ENCODE assay signal across 12 cellular contexts in the genomic region with DNA sequence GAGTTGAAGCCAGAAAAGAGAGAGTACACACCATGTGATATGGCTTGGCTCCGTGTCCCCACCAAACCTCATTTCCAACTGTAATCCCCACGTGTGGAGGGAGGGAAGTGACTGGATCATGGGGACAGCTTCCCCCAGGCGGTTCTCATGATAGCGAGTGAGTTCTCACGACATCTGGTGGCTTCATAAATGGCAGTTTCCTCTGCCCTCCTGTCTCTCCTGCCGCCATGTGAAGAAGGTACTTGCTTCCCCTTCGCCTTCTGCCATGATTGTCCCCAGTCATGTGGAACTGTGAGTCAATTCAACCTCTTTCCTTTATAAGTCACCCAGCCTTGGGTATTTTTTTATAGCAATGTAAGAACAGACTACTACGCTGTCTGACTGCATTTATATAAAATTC. TPM values are rescaled to one million over a fixed set of nuclear protein-coding genes. Genes with fewer than 3 reads are reported as not detected.
A peak's percentile ranks its signal among the peaks of the same experiment; 100 is the strongest.
DNase-seq lines count a peak whose midpoint lies in the region; ATAC-seq, FAIRE-seq and TF ChIP-seq lines count a peak whose summit lies in the region.
"Had no signal": no experiment of that assay in that cellular context is flagged by ENCODE, and none has a peak within 500 bp of the region (broad histone marks: within the 10 kb centered on the region; RNA-seq: fewer than 3 reads in every experiment).

No MANE protein-coding gene starts in this region.

- no TSS peak for BruUV-seq in K562 (replicated peaks; lab: Mats Ljungman, UMichigan)

- no peak for TF ChIP-seq EP300 in K562 (IDR thresholded peaks at IDR 0.05; ENCODE audit: low read length)

- no peak for TF ChIP-seq RAD21 in K562 (CRISPR knock-in tag; conservative IDR thresholded peaks at IDR 0.05 in 1 of 2, IDR thresholded peaks at IDR 0.05 in 1 of 2)

- no peaks in the 10 kb centered on the region for H3K27me3 Mint-ChIP-seq in H9 (ENCODE audit: low read depth)

- CTCF ChIA-PET in K562 (lab: Yijun Ruan, JAX; ENCODE audit: low intra/inter-chr PET ratio): no interaction called here

- TF ChIP-seq POLR2A in K562 (conservative IDR thresholded peaks at IDR 0.05): no peak

- intact Hi-C loops in K562 (cut with micrococcal nuclease): loop anchor here (5.0 kb wide), 3 partner anchors 37 to 117 kb away; a partner anchor contains a TSS

- peak overlapping the region in 2 of 3 experiments; percentile 21 to 35; a peak in 2 of 7 replicates for H3K27ac Mint-ChIP-seq in H9

- no peak overlapping the region for H3K56ac ChIP-seq in H9 (ENCODE audit: insufficient read length, low read depth, low read length)

- 0 out of 2 replicates have a peak, but pooled peaks cover 3% of the 10 kb centered on the region for H3K4me1 ChIP-seq in H9 (ENCODE audit: insufficient read depth, low read length)
- H3K4me1 ChIP-seq in K562 (replicated peaks in 1 of 2; ENCODE audit: control insufficient read depth in 2 of 2, insufficient read depth in 2 of 2, low read length in 2 of 2): peaks cover 15 to 48% of the 10 kb centered on the region in 2 experiments
- H3K4me1 ChIP-seq in neutrophil (ENCODE audit: control insufficient read depth in 1 of 2, insufficient read depth in 1 of 2, low read depth in 1 of 2, low read length in 1 of 2): peaks cover 16 to 21% of the 10 kb centered on the region in 2 experiments

- H3K4me2 ChIP-seq in H9 (ENCODE audit: insufficient read depth, insufficient read length, low read length) (no peak overlapping the region), K562 (ENCODE audit: insufficient read depth, low read length) (peak overlapping the region; percentile 75; the same call in 1 of the 2 replicates)
- H3K4me2 ChIP-seq: SK-N-SH had no signal

- no peak overlapping the region for H3K23ac ChIP-seq in H9 (ENCODE audit: insufficient read length, low read depth, low read length)

- WGBS in H9 (ENCODE audit: extremely low coverage, insufficient read length, low lambda C conversion rate): no CpG with 5 or more reads among the region's 8 CpGs
- WGBS in K562 (ENCODE audit: insufficient coverage, low coverage, missing lambda C conversion rate): 71% methylated on average over 8 of the region's 8 CpGs

- peak; percentile 7; the same call in 2 of the 3 replicates for ATAC-seq in K562
- ATAC-seq in GM19455 (IDR thresholded peaks at IDR 0.05; ENCODE audit: unreplicated experiment): no peak
- no peak for ATAC-seq in GM18502 (IDR thresholded peaks at IDR 0.05; ENCODE audit: poor library complexity, unreplicated experiment)

- H3K27me3 ChIP-seq in H9 (ENCODE audit: insufficient read depth, low read length) (no peaks in the 10 kb centered on the region), K562 (ENCODE audit: control insufficient read depth in 2 of 2, insufficient read depth in 2 of 2, low read length in 2 of 2) (no peaks in the 10 kb centered on the region), neutrophil (no peaks in the 10 kb centered on the region)
- H3K27me3 ChIP-seq: dorsolateral prefrontal cortex had no signal

- no peak overlapping the region for H2AFZ ChIP-seq in H9 (ENCODE audit: low read length)
- peak overlapping the region; percentile 87; the same call in 1 of the 2 replicates for H2AFZ ChIP-seq in K562 (ENCODE audit: low read depth, low read length)

- peaks cover 2% of the 10 kb centered on the region for H3K79me1 ChIP-seq in H9 (ENCODE audit: insufficient read depth, low read depth, low read length, poor library complexity, severe bottlenecking)

- peaks cover 2% of the 10 kb centered on the region for H3K9me1 ChIP-seq in K562 (ENCODE audit: control insufficient read depth, insufficient read depth, low read length)

- no peak overlapping the region for H2AK5ac ChIP-seq in H9 (ENCODE audit: insufficient read length, low read length)

- H2BK120ac ChIP-seq in H9 (ENCODE audit: low read depth, low read length, poor library complexity, severe bottlenecking): no peak overlapping the region

- H3K9ac ChIP-seq in H9 (ENCODE audit: extremely low read depth, insufficient read length, low read length) (no peak overlapping the region), K562 (ENCODE audit: insufficient read depth in 1 of 2, low read depth in 2 of 2, low read length in 2 of 2) (peak overlapping the region; percentile 20 to 59; a peak in 2 of 4 replicates)
- H3K9ac ChIP-seq: SK-N-SH had no signal

- POLR2A ChIA-PET in K562 (lab: Yijun Ruan, JAX): interaction anchor here (1.0 to 1.2 kb wide), 2 partner anchors 41 to 96 kb away, joined by 3 to 6 read pairs; no protein-coding TSS in a partner anchor

- H3K4me3 ChIP-seq in K562: no peak overlapping the region
- H3K4me3 ChIP-seq in neutrophil (ENCODE audit: low read depth in 1 of 2, low read length in 1 of 2): no peak overlapping the region

- H2BK15ac ChIP-seq in H9 (ENCODE audit: low read depth, low read length): no peak overlapping the region

- no peak overlapping the region for H2BK20ac ChIP-seq in H9 (ENCODE audit: low read depth, low read length, poor library complexity, severe bottlenecking)

- no peak overlapping the region for H3K4ac ChIP-seq in H9 (ENCODE audit: low read depth, low read length)

- no peak overlapping the region for H2BK12ac ChIP-seq in H9 (ENCODE audit: insufficient read length, low read depth, low read length)

- H3K79me2 ChIP-seq in H9 (ENCODE audit: insufficient read depth, low read length): peaks cover 42% of the 10 kb centered on the region; the same call in 1 of the 2 replicates
- peaks cover 94% of the 10 kb centered on the region for H3K79me2 ChIP-seq in K562 (ENCODE audit: control insufficient read depth, insufficient read depth, low read length)

- H4K5ac ChIP-seq in H9 (ENCODE audit: insufficient read length, low read depth, low read length): no peak overlapping the region

- H3K4me3 Mint-ChIP-seq in H9: no peak overlapping the region

- no peak overlapping the region for H4K91ac ChIP-seq in H9 (ENCODE audit: insufficient read length, low read depth, low read length)

- in situ Hi-C loops in K562 (cut with MboI): no loop called here

- H3K18ac ChIP-seq in H9 (ENCODE audit: insufficient read length, low read depth, low read length): no peak overlapping the region

- peaks cover 48 to 52% of the 10 kb centered on the region in 2 experiments for H3K4me1 Mint-ChIP-seq in H9

- no peak overlapping the region for H3T11ph ChIP-seq in H9 (ENCODE audit: low read length)

- no peak overlapping the region for H3K14ac ChIP-seq in H9 (ENCODE audit: insufficient read depth, low read length)

- DNase-seq in CD1c-positive myeloid dendritic cell (ENCODE audit: extremely low spot score) (peak; percentile 55), H9 (no peak), K562 (ENCODE audit: extremely low read depth in 1 of 4, low spot score in 3 of 4) (peak in 1 of 4 experiments; percentile 34), globus pallidus (ENCODE audit: low spot score) (no peak), cerebellar cortex (ENCODE audit: low spot score) (no peak)
- DNase-seq: activated CD4-positive, CD25-positive, alpha-beta regulatory T cell; NCI-H187 had no signal

- H3K23me2 ChIP-seq in H9 (ENCODE audit: insufficient read length, low read depth, low read length, poor library complexity, severe bottlenecking): no peaks in the 10 kb centered on the region

- peaks cover 0 to 3% (median 0%) of the 10 kb centered on the region in 3 experiments; a peak in 2 of 7 replicates for H3K36me3 Mint-ChIP-seq in H9 (ENCODE audit: insufficient read depth in 1 of 3, low read depth in 3 of 3)

- H3K36me3 ChIP-seq in K562 (ENCODE audit: control insufficient read depth, insufficient read depth, low read length): peaks cover 6% of the 10 kb centered on the region; the same call in 2 of the 3 replicates
- H3K36me3 ChIP-seq in neutrophil: no peaks in the 10 kb centered on the region

- H4K20me1 ChIP-seq in H9 (ENCODE audit: control insufficient read depth, insufficient read depth, insufficient read length): no peaks in the 10 kb centered on the region
- no peaks in the 10 kb centered on the region; the same call in 1 of the 2 replicates for H4K20me1 ChIP-seq in K562 (replicated peaks; ENCODE audit: control insufficient read depth, insufficient read depth, low read length)

- H3K9me3 Mint-ChIP-seq in H9: no peaks in the 10 kb centered on the region

- no peaks in the 10 kb centered on the region for H3K9me3 ChIP-seq in H9 (ENCODE audit: control insufficient read depth, low read depth, low read length)
- H3K9me3 ChIP-seq in K562 (replicated peaks; ENCODE audit: control insufficient read depth, insufficient read depth, low read depth, low read length): no peaks in the 10 kb centered on the region
- H3K9me3 ChIP-seq in neutrophil: no peaks in the 10 kb centered on the region
- H3K9me3 ChIP-seq: SK-N-SH had no signal

- TF ChIP-seq CTCF in H9 (conservative IDR thresholded peaks at IDR 0.05): no peak
- TF ChIP-seq CTCF in K562 (IDR thresholded peaks at IDR 0.05 in 2 of 3, conservative IDR thresholded peaks at IDR 0.05 in 1 of 3; ENCODE audit: insufficient read depth in 2 of 3, low read depth in 1 of 3, low read length in 3 of 3): no peak
- TF ChIP-seq CTCF in neutrophil (IDR thresholded peaks at IDR 0.05): no peak

- H3K27ac ChIP-seq in H9 (ENCODE audit: insufficient read length, low read depth, low read length): no peak overlapping the region
- peak overlapping the region; percentile 81 for H3K27ac ChIP-seq in K562 (ENCODE audit: extremely low read depth, low read depth, low read length)
- peak overlapping the region; percentile 50 for H3K27ac ChIP-seq in neutrophil

- H2BK5ac ChIP-seq in H9 (ENCODE audit: insufficient read length, low read length): no peak overlapping the region

- peak; percentile 32 for FAIRE-seq in K562 (lab: Jason Lieb, UNC)

- no peak overlapping the region for H4K8ac ChIP-seq in H9 (replicated peaks; ENCODE audit: insufficient read length, low read depth, low read length)

TF ChIP-seq in K562, 482 proteins besides CTCF, POLR2A, EP300 and RAD21 (continues in another document):
- TF ChIP-seq FUS (optimal IDR thresholded peaks at IDR 0.05; ENCODE audit: low read depth, low read length): no peak

RNA-seq across cellular contexts. Expression of a gene that starts 40.3 kb away (rescaled TPM):
- 30.8 and 40.9 TPM in 2 replicates for total RNA-seq in H9 (2021)
- total RNA-seq in K562 (2011; cell fraction: chromatin; rRNA removed; ENCODE audit: low replicate concordance): 55.2 and 60.4 TPM in 2 replicates
- 24.2 and 29.5 TPM in 2 replicates for total RNA-seq in K562 (2011; cell fraction: nucleolus; rRNA removed)
- 37.6 and 39.3 TPM in 2 replicates for total RNA-seq in K562 (2011; cell fraction: nucleoplasm; rRNA removed)
- 5.3 and 6.7 TPM in 2 replicates for total RNA-seq in K562 (2014; rRNA removed)
- 5.7 and 7.1 TPM in 2 replicates for total RNA-seq in K562 (2014; rRNA removed; fragmentation: Illumina TruSeq; extraction: Trizol)
- 5.6 and 7.8 TPM in 2 replicates for total RNA-seq in K562 (2015; rRNA removed; fragmentation: Illumina TruSeq; extraction: Trizol)
- total RNA-seq in K562 (2021): 20.4 and 28.3 TPM in 2 replicates
- polyA plus RNA-seq in K562 (2011; rRNA removed): 3.6 and 3.9 TPM in 2 replicates
- 3.1 and 9.7 TPM in 2 replicates for polyA plus RNA-seq in K562 (2011; cell fraction: cytosol; rRNA removed)
- polyA plus RNA-seq in K562 (2011; cell fraction: nucleus; rRNA removed): 7.7 and 13.2 TPM in 2 replicates
- polyA plus RNA-seq in K562 (2012): 10.2 and 14.4 TPM in 2 replicates
- 12.4 and 14.6 TPM in 2 replicates for polyA plus RNA-seq in K562 (2014; fragmentation: Illumina TruSeq; extraction: Trizol)
- under 1 TPM; 0.44 to 0.48 TPM for polyA plus RNA-seq in K562 (2014; fragmentation: Nextera tagmentation; extraction: Ambion mirVana)
- polyA plus RNA-seq in K562 (2014; rRNA removed): 11.5 and 11.6 TPM in 2 replicates
- polyA minus RNA-seq in K562 (2011; rRNA and poly(A)+ RNA removed): 5.4 and 5.6 TPM in 2 replicates
- polyA minus RNA-seq in K562 (2011; cell fraction: cytosol; rRNA and poly(A)+ RNA removed): 16.1 and 22.1 TPM in 2 replicates
- 6.1 and 8.2 TPM in 2 replicates for polyA minus RNA-seq in K562 (2011; cell fraction: nucleus; rRNA and poly(A)+ RNA removed)
